8 cellular contexts compared by ENCODE assay signal in the genomic region with DNA sequence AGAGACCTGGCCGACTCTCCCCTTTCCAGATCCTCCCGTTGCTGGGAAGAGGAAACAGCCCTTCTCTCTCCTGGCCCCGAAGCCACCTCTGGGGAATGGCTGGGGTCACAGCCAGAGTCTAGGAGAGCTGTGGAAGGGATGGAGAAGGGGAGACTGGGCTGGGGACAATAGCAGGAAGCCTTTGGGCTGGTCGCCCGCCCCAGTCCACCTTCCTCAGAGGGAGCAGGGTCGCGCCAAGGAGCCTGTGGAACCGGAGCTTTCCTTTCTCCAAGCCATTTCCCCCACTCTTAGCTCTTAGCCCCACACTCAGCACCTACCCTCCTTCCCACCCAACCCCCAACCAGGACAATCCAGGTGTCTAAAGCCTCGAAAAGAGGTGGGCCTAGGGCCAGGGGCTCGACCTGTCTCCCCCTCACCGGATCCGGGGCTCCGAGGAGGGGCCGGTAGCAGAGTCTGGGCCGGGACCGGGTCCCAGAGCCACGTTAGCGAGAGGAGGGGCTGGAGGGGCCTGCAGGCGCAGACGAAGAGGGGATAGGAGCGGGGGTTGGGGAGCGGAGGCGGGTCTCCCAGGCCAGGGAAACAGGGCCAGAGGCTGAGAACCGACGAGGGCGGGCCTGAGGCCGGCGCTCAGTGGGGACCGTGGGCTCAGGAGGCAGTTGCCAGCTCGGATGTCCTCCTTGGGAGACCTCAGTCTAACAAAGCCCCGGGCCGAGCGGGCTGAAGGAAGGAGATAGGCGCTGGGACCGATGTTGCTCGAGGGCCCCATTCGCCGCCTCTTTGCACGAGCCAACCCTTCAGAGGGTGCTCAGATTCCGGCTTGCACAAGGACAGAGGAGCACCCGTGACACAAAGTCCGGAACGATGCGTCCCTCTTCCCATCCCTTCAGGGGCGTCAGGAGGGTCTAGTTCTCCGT. TPM values are rescaled to one million over a fixed set of nuclear protein-coding genes. Genes with fewer than 3 reads are reported as not detected.
DNase-seq lines count a peak whose midpoint lies in the region; ATAC-seq and TF ChIP-seq lines count a peak whose summit lies in the region.

No MANE protein-coding gene starts in this region.

- H3K36me3 Mint-ChIP-seq in activated CD8-positive, alpha-beta T cell treated with anti-CD3 and anti-CD28 coated beads, Interleukin-2, amount 10 ng/mL, durations not matched to agents 7 days and 5 days (ENCODE audit: low read depth): no peaks in the 10 kb centered on the region

- peak overlapping the region; percentile 78 for H2AFZ ChIP-seq in osteoblast (ENCODE audit: low read length)

- peaks cover 0 to 8% of the 10 kb centered on the region in 2 donors for H3K36me3 ChIP-seq in gastroesophageal sphincter
- no peaks in the 10 kb centered on the region for H3K36me3 ChIP-seq in osteoblast (ENCODE audit: insufficient read depth, low read length)

- H3K9me3 Mint-ChIP-seq in activated CD8-positive, alpha-beta T cell treated with anti-CD3 and anti-CD28 coated beads, Interleukin-2, amount 10 ng/mL, durations not matched to agents 7 days and 5 days (ENCODE audit: insufficient read depth): no peaks in the 10 kb centered on the region

- H3K27me3 ChIP-seq in gastroesophageal sphincter (no peaks in the 10 kb centered on the region), osteoblast (ENCODE audit: insufficient read depth, low read length) (peaks cover 11% of the 10 kb centered on the region)

- H3K4me1 Mint-ChIP-seq in activated CD8-positive, alpha-beta T cell treated with anti-CD3 and anti-CD28 coated beads, Interleukin-2, amount 10 ng/mL, durations not matched to agents 7 days and 5 days (ENCODE audit: low read depth): peaks cover 15% of the 10 kb centered on the region

- DNase-seq in NCI-H2227 (lab: John Stamatoyannopoulos, UW; ENCODE audit: unreplicated experiment) (peak; percentile 41), NCI-H2227 treated with DMSO at 0.1 percent for 48 hours (lab: John Stamatoyannopoulos, UW) (no peak), osteoblast (ENCODE audit: insufficient read length, low spot score, missing footprints) (no peak), NCI-H524 (lab: John Stamatoyannopoulos, UW) (no peak)
- peak; percentile 46 for DNase-seq in activated CD8-positive, alpha-beta T cell treated with anti-CD3 and anti-CD28 coated beads, Interleukin-2, amount 10 ng/mL, durations not matched to agents 7 days and 5 days

- H3K79me2 ChIP-seq in osteoblast (ENCODE audit: insufficient read depth, low read length): no peaks in the 10 kb centered on the region

- no peak overlapping the region for H3K27ac Mint-ChIP-seq in activated CD8-positive, alpha-beta T cell treated with anti-CD3 and anti-CD28 coated beads, Interleukin-2, amount 10 ng/mL, durations not matched to agents 7 days and 5 days

- peak overlapping the region; percentile 85 for H3K4me2 ChIP-seq in osteoblast (ENCODE audit: insufficient read depth, low read length)

- H3K4me1 ChIP-seq in gastroesophageal sphincter (peaks cover 0 to 53% (median 26%) of the 10 kb centered on the region in 3 donors), osteoblast (ENCODE audit: insufficient read depth, low read length) (peaks cover 16% of the 10 kb centered on the region)

- no peak for TF ChIP-seq POLR2A in gastroesophageal sphincter (IDR thresholded peaks at IDR 0.05)

- H3K4me3 ChIP-seq in gastroesophageal sphincter: peak overlapping the region; percentile 38 to 67
- peak overlapping the region; percentile 83 for H3K4me3 ChIP-seq in osteoblast (ENCODE audit: insufficient read depth, low read length)

- H3K27ac ChIP-seq in gastroesophageal sphincter (peak overlapping the region in 3 of 4 donors; percentile 82 to 93 (median 86)), osteoblast (ENCODE audit: low read depth, low read length) (no peak overlapping the region)

- CTCF ChIA-PET in activated CD8-positive, alpha-beta T cell treated with anti-CD3 and anti-CD28 coated beads, Interleukin-2, amount 10 ng/mL, durations not matched to agents 7 days and 5 days (lab: Charles Lee): interaction anchor here (0.7 to 4.4 kb wide), 3 partner anchors 11 kb away, joined by 3 to 28 read pairs (median 5); partner anchors contain the start of gene TNFAIP8L2

- 1 to 5% methylated on average over 8 to 24 of the region's 46 CpGs for WGBS in gastroesophageal sphincter (ENCODE audit: low coverage in 1 of 2), 2 donors

- H4K20me1 ChIP-seq in osteoblast (ENCODE audit: insufficient read depth, low read length): peaks cover 2% of the 10 kb centered on the region

- H3K27me3 Mint-ChIP-seq in activated CD8-positive, alpha-beta T cell treated with anti-CD3 and anti-CD28 coated beads, Interleukin-2, amount 10 ng/mL, durations not matched to agents 7 days and 5 days (ENCODE audit: low read depth): peaks cover 13% of the 10 kb centered on the region

- TF ChIP-seq CTCF in gastroesophageal sphincter (IDR thresholded peaks at IDR 0.05) (no peak), osteoblast (IDR thresholded peaks at IDR 0.05; ENCODE audit: extremely low read depth, low read depth, low read length) (no peak)

- H3K9me3 ChIP-seq in gastroesophageal sphincter (no peaks in the 10 kb centered on the region), osteoblast (ENCODE audit: low read depth, low read length) (no peaks in the 10 kb centered on the region)

- POLR2A ChIA-PET in activated CD8-positive, alpha-beta T cell treated with anti-CD3 and anti-CD28 coated beads, Interleukin-2, amount 10 ng/mL, durations not matched to agents 7 days and 5 days (lab: Charles Lee): no interaction called here

- no peak for ATAC-seq in activated CD8-positive, alpha-beta T cell treated with anti-CD3 and anti-CD28 coated beads, Interleukin-2, amount 10 ng/mL, durations not matched to agents 7 days and 5 days
- ATAC-seq in gastroesophageal sphincter: no peak
- no peak for ATAC-seq in HG02798 (IDR thresholded peaks at IDR 0.05; ENCODE audit: poor library complexity, unreplicated experiment)
- ATAC-seq in HG02610 (IDR thresholded peaks at IDR 0.05; ENCODE audit: unreplicated experiment): no peak

- no peak for TF ChIP-seq EP300 in gastroesophageal sphincter (IDR thresholded peaks at IDR 0.05)

- peak overlapping the region; percentile 81 for H3K4me3 Mint-ChIP-seq in activated CD8-positive, alpha-beta T cell treated with anti-CD3 and anti-CD28 coated beads, Interleukin-2, amount 10 ng/mL, durations not matched to agents 7 days and 5 days

RNA-seq across cellular contexts. Expression of gene SEMA6C, which starts 1.0 kb away (rescaled TPM):
- 1 to 10 TPM; 1.9 to 2.2 TPM for total RNA-seq in activated CD8-positive, alpha-beta T cell treated with anti-CD3 and anti-CD28 coated beads, Interleukin-2, amount 10 ng/mL, durations not matched to agents 7 days and 5 days
- total RNA-seq in gastroesophageal sphincter: 10 to 100 TPM in 1 of 4 donors, 1 to 10 TPM in 3; 6.1 to 13.9 (median 8.0) TPM
- 1.5 and 2.2 TPM in 2 replicates for total RNA-seq in osteoblast

RNA-seq across cellular contexts. Expression of gene TNFAIP8L2, which starts 11.0 kb away (rescaled TPM):
- total RNA-seq in activated CD8-positive, alpha-beta T cell treated with anti-CD3 and anti-CD28 coated beads, Interleukin-2, amount 10 ng/mL, durations not matched to agents 7 days and 5 days: 10 to 100 TPM; 18.5 to 20.0 TPM
- total RNA-seq in gastroesophageal sphincter (1 to 10 TPM in 3 of 4 donors, under 1 TPM in 1; 0.85 to 7.2 (median 4.4) TPM), osteoblast (not detected in 2 replicates)

RNA-seq across cellular contexts. Expression of gene LYSMD1, which starts 20.3 kb away (rescaled TPM):
- total RNA-seq in activated CD8-positive, alpha-beta T cell treated with anti-CD3 and anti-CD28 coated beads, Interleukin-2, amount 10 ng/mL, durations not matched to agents 7 days and 5 days: 1 to 10 TPM; 3.7 to 4.3 TPM
- 10 to 100 TPM; 14.0 to 28.6 (median 14.4) TPM for total RNA-seq in gastroesophageal sphincter
- total RNA-seq in osteoblast: 10.6 and 12.7 TPM in 2 replicates

RNA-seq across cellular contexts. Expression of gene SCNM1, which starts 20.5 kb away (rescaled TPM):
- total RNA-seq in activated CD8-positive, alpha-beta T cell treated with anti-CD3 and anti-CD28 coated beads, Interleukin-2, amount 10 ng/mL, durations not matched to agents 7 days and 5 days: 10 to 100 TPM; 53.0 to 55.9 TPM
- total RNA-seq in gastroesophageal sphincter: 10 to 100 TPM; 18.7 to 32.0 (median 25.6) TPM
- 25.3 and 26.8 TPM in 2 replicates for total RNA-seq in osteoblast

RNA-seq across cellular contexts. Expression of gene TMOD4, which starts 30.4 kb away (rescaled TPM):
- total RNA-seq in activated CD8-positive, alpha-beta T cell treated with anti-CD3 and anti-CD28 coated beads, Interleukin-2, amount 10 ng/mL, durations not matched to agents 7 days and 5 days: 1 to 10 TPM; 2.2 to 3.4 TPM
- total RNA-seq in gastroesophageal sphincter (1 to 10 TPM in 1 of 4 donors, not detected in 3; 2.2 TPM), osteoblast (0.36 TPM in 1 of 2 replicates, not detected in the other)

Comparison
In these comparisons a context has a peak if more than half of its experiments do, and no peak if none do; other contexts are left out.
1. DNase-seq: peak in NCI-H2227 (single experiment) and activated CD8-positive, alpha-beta T cell treated with anti-CD3 and anti-CD28 coated beads, Interleukin-2, amount 10 ng/mL, durations not matched to agents 7 days and 5 days (single experiment); none in NCI-H2227 treated with DMSO at 0.1 percent for 48 hours (single experiment), osteoblast (single experiment) and NCI-H524 (0 of 2).